ENCODE assay signal across 2 cellular contexts in genomic region chr6:44129841-44130322, GRCh38.
A peak's percentile ranks its signal among the peaks of the same experiment; 100 is the strongest.
TF ChIP-seq lines count a peak whose summit lies in the region.

No MANE protein-coding gene starts in this region.

TF ChIP-seq in HepG2, 621 proteins besides CTCF, POLR2A, EP300 and RAD21 (continues in another document):
- TF ChIP-seq GZF1 (CRISPR knock-in tag; IDR thresholded peaks at IDR 0.05) (no peak), CHD4 (IDR thresholded peaks at IDR 0.05; ENCODE audit: borderline replicate concordance, low read length) (peak; percentile 74), MEF2D (CRISPR knock-in tag; IDR thresholded peaks at IDR 0.05) (no peak), HDAC1 (CRISPR knock-in tag; IDR thresholded peaks at IDR 0.05) (peak; percentile 23; the same call in 1 of the 2 replicates), ZMYM3 (CRISPR knock-in tag; IDR thresholded peaks at IDR 0.05) (peak; percentile 59), ISX (CRISPR knock-in tag; conservative IDR thresholded peaks at IDR 0.05) (no peak), ZNF343 (CRISPR knock-in tag; IDR thresholded peaks at IDR 0.05) (no peak), EEA1 (CRISPR knock-in tag; IDR thresholded peaks at IDR 0.05; ENCODE audit: borderline replicate concordance) (no peak), RCOR2 (CRISPR knock-in tag; IDR thresholded peaks at IDR 0.05) (0 out of 2 replicates have a peak, but pooled peaks have one; percentile 32), ZNF180 (CRISPR knock-in tag; IDR thresholded peaks at IDR 0.05; ENCODE audit: borderline replicate concordance, low read depth) (no peak), NFIC (IDR thresholded peaks at IDR 0.05; ENCODE audit: low read length) (no peak), ZNF704 (CRISPR knock-in tag; IDR thresholded peaks at IDR 0.05; ENCODE audit: borderline replicate concordance) (no peak), ESRRA (CRISPR knock-in tag; IDR thresholded peaks at IDR 0.05; ENCODE audit: low read depth) (no peak), HMG20B (CRISPR knock-in tag; conservative IDR thresholded peaks at IDR 0.05) (no peak), THRA (CRISPR knock-in tag; IDR thresholded peaks at IDR 0.05; ENCODE audit: borderline replicate concordance) (no peak), ZNF432 (CRISPR knock-in tag; IDR thresholded peaks at IDR 0.05; ENCODE audit: borderline replicate concordance) (no peak), ZNF3 (CRISPR knock-in tag; IDR thresholded peaks at IDR 0.05) (peak; percentile 89), ZSCAN20 (CRISPR knock-in tag; IDR thresholded peaks at IDR 0.05; ENCODE audit: borderline replicate concordance) (no peak), ZNF136 (CRISPR knock-in tag; IDR thresholded peaks at IDR 0.05; ENCODE audit: low read depth) (0 out of 2 replicates have a peak, but pooled peaks have one; percentile 42), ZNF629 (CRISPR knock-in tag; conservative IDR thresholded peaks at IDR 0.05) (peak; percentile 93), HOXD1 (CRISPR knock-in tag; IDR thresholded peaks at IDR 0.05) (no peak), ZNF841 (CRISPR knock-in tag; IDR thresholded peaks at IDR 0.05; ENCODE audit: borderline replicate concordance) (no peak), IKZF5 (CRISPR knock-in tag; IDR thresholded peaks at IDR 0.05) (no peak), MIXL1 (CRISPR knock-in tag; IDR thresholded peaks at IDR 0.05) (0 out of 2 replicates have a peak, but pooled peaks have one; percentile 11), ELF3 (CRISPR knock-in tag; IDR thresholded peaks at IDR 0.05) (no peak), TMF1 (CRISPR knock-in tag; IDR thresholded peaks at IDR 0.05; ENCODE audit: low read depth) (no peak), ADNP (CRISPR knock-in tag; IDR thresholded peaks at IDR 0.05) (peak; percentile 31; the same call in 1 of the 2 replicates)

TF ChIP-seq in SK-N-SH treated with all-trans-retinoic acid at 6 μM for 48 hours, 23 proteins besides CTCF, POLR2A, EP300 and RAD21:
- TF ChIP-seq ZNF8 (CRISPR knock-in tag; IDR thresholded peaks at IDR 0.05): no peak
- no peak for TF ChIP-seq CSRNP3 (CRISPR knock-in tag; IDR thresholded peaks at IDR 0.05)
- no peak for TF ChIP-seq ZNF70 (CRISPR knock-in tag; IDR thresholded peaks at IDR 0.05)
- TF ChIP-seq TCF4 (CRISPR knock-in tag; IDR thresholded peaks at IDR 0.05; ENCODE audit: borderline replicate concordance): no peak
- TF ChIP-seq ZFP30 (CRISPR knock-in tag; IDR thresholded peaks at IDR 0.05): no peak
- TF ChIP-seq CSDC2 (CRISPR knock-in tag; IDR thresholded peaks at IDR 0.05): no peak
- TF ChIP-seq GLIS3 (CRISPR knock-in tag; IDR thresholded peaks at IDR 0.05): no peak
- TF ChIP-seq OSR1 (CRISPR knock-in tag; IDR thresholded peaks at IDR 0.05): no peak
- no peak for TF ChIP-seq SNAI2 (CRISPR knock-in tag; IDR thresholded peaks at IDR 0.05)
- no peak for TF ChIP-seq BACH2 (CRISPR knock-in tag; IDR thresholded peaks at IDR 0.05; ENCODE audit: borderline replicate concordance)
- TF ChIP-seq POU6F1 (CRISPR knock-in tag; IDR thresholded peaks at IDR 0.05; ENCODE audit: borderline replicate concordance, low read depth): no peak
